ENCODE assay signal across 18 cellular contexts in genomic region chr2:227703961-227704360, GRCh38. TPM values are rescaled to one million over a fixed set of nuclear protein-coding genes. Genes with fewer than 3 reads are reported as not detected.
DNase-seq lines count a peak whose midpoint lies in the region; ATAC-seq and TF ChIP-seq lines count a peak whose summit lies in the region.
"Had no signal": no experiment of that assay in that cellular context is flagged by ENCODE, and none has a peak within 500 bp of the region (broad histone marks: within the 10 kb centered on the region; RNA-seq: fewer than 3 reads in every experiment).

No MANE protein-coding gene starts in this region.

- H3K9me3 Mint-ChIP-seq in stimulated activated memory B cell treated with anti-CD40 and anti-IgM and Interleukin-4, amounts not matched to agents 10 μg/mL and 1 μg/mL and 100 μg/mL, for 72 hours: no peaks in the 10 kb centered on the region
- H3K9me3 Mint-ChIP-seq: activated naive CD8-positive, alpha-beta T cell treated with anti-CD3 and anti-CD28 coated beads for 36 hours had no signal

- DNase-seq in H4 (ENCODE audit: low spot score) (peak; percentile 53), RPMI7951 (ENCODE audit: low read depth) (peak; percentile 61), fibroblast of the aortic adventitia (ENCODE audit: low read depth) (peak; percentile 25), renal cortical epithelial cell (ENCODE audit: low read depth) (peak; percentile 7)
- DNase-seq in activated T-cell treated with anti-CD3 and anti-CD28 coated beads, Interleukin-2, amount 50 U/mL, for 48 hours: no peak
- DNase-seq: activated CD8-positive, alpha-beta memory T cell treated with anti-CD3 and anti-CD28 coated beads, Interleukin-2, amount 50 U/mL, for 48 hours; activated naive CD8-positive, alpha-beta T cell treated with anti-CD3 and anti-CD28 coated beads for 36 hours; cortex of kidney; esophagus squamous epithelium; stimulated activated CD4-positive, alpha-beta T cell treated with anti-CD3 and anti-CD28 coated beads, Interleukin-4, amount 100 ng/mL, for 4 hours; stimulated activated naive CD4-positive, alpha-beta T cell treated with Interleukin-2 at 50 U/mL for 16 hours had no signal

- no peaks in the 10 kb centered on the region for H3K4me1 Mint-ChIP-seq in stimulated activated memory B cell treated with anti-CD40 and anti-IgM and Interleukin-4, amounts not matched to agents 10 μg/mL and 1 μg/mL and 100 μg/mL, for 72 hours
- H3K4me1 Mint-ChIP-seq: activated naive CD8-positive, alpha-beta T cell treated with anti-CD3 and anti-CD28 coated beads for 36 hours; CD14-positive monocyte had no signal

- TF ChIP-seq CTCF in fibroblast of the aortic adventitia (IDR thresholded peaks at IDR 0.05; ENCODE audit: insufficient read depth, low read length): no peak

- H3K27ac Mint-ChIP-seq in stimulated activated memory B cell treated with anti-CD40 and anti-IgM and Interleukin-4, amounts not matched to agents 10 μg/mL and 1 μg/mL and 100 μg/mL, for 72 hours: no peak overlapping the region
- H3K27ac Mint-ChIP-seq: activated naive CD8-positive, alpha-beta T cell treated with anti-CD3 and anti-CD28 coated beads for 36 hours; CD14-positive monocyte; WTC11 had no signal

- H3K4me3 ChIP-seq in fibroblast of the aortic adventitia (ENCODE audit: low read depth, low read length): no peak overlapping the region
- H3K4me3 ChIP-seq: esophagus squamous epithelium had no signal

- no peaks in the 10 kb centered on the region for H3K27me3 Mint-ChIP-seq in stimulated activated memory B cell treated with anti-CD40 and anti-IgM and Interleukin-4, amounts not matched to agents 10 μg/mL and 1 μg/mL and 100 μg/mL, for 72 hours

- ATAC-seq in stimulated activated memory B cell treated with anti-CD40 and anti-IgM and Interleukin-4, amounts not matched to agents 10 μg/mL and 1 μg/mL and 100 μg/mL, for 72 hours: no peak
- ATAC-seq in GM19455 (IDR thresholded peaks at IDR 0.05; ENCODE audit: unreplicated experiment) (no peak), HG03520 (IDR thresholded peaks at IDR 0.05; ENCODE audit: unreplicated experiment) (no peak)

- no peaks in the 10 kb centered on the region for H3K36me3 Mint-ChIP-seq in stimulated activated memory B cell treated with anti-CD40 and anti-IgM and Interleukin-4, amounts not matched to agents 10 μg/mL and 1 μg/mL and 100 μg/mL, for 72 hours
- H3K36me3 Mint-ChIP-seq: activated naive CD8-positive, alpha-beta T cell treated with anti-CD3 and anti-CD28 coated beads for 36 hours; CD14-positive monocyte had no signal

- H3K4me3 Mint-ChIP-seq in stimulated activated memory B cell treated with anti-CD40 and anti-IgM and Interleukin-4, amounts not matched to agents 10 μg/mL and 1 μg/mL and 100 μg/mL, for 72 hours: no peak overlapping the region
- H3K4me3 Mint-ChIP-seq: activated naive CD8-positive, alpha-beta T cell treated with anti-CD3 and anti-CD28 coated beads for 36 hours; CD14-positive monocyte; WTC11 had no signal

RNA-seq across cellular contexts. Expression of gene SLC19A3, which starts 13.9 kb away (rescaled TPM):
- 0.27 and 0.51 TPM in 2 replicates for total RNA-seq in H4 (2014; rRNA removed; shearing (Covaris generic))
- not detected in 2 replicates for total RNA-seq in RPMI7951 (2014; rRNA removed; shearing (Covaris generic))
- total RNA-seq in fibroblast of the aortic adventitia (ENCODE audit: low replicate concordance): 0.18 and 1.6 TPM in 2 replicates
- total RNA-seq in renal cortical epithelial cell: 0.35 and 4.0 TPM in 2 replicates
- total RNA-seq: activated naive CD8-positive, alpha-beta T cell treated with anti-CD3 and anti-CD28 coated beads for 36 hours; G401 had no signal

RNA-seq across cellular contexts. Expression of gene SCYGR6, which starts 20.6 kb away (rescaled TPM):
- not detected in 2 replicates for total RNA-seq in H4 (2014; rRNA removed; shearing (Covaris generic))
- total RNA-seq in RPMI7951 (2014; rRNA removed; shearing (Covaris generic)): not detected in 2 replicates
- total RNA-seq in fibroblast of the aortic adventitia (ENCODE audit: low replicate concordance) (not detected in 2 replicates), renal cortical epithelial cell (not detected in 2 replicates)
- total RNA-seq: activated naive CD8-positive, alpha-beta T cell treated with anti-CD3 and anti-CD28 coated beads for 36 hours; esophagus squamous epithelium; G401; H1; WTC11 had no signal

RNA-seq across cellular contexts. Expression of gene SCYGR7, which starts 24.2 kb away (rescaled TPM):
- total RNA-seq in H4 (2014; rRNA removed; shearing (Covaris generic)): not detected in 2 replicates
- not detected in 2 replicates for total RNA-seq in RPMI7951 (2014; rRNA removed; shearing (Covaris generic))
- total RNA-seq in fibroblast of the aortic adventitia (ENCODE audit: low replicate concordance) (not detected in 2 replicates), renal cortical epithelial cell (not detected in 2 replicates)
- total RNA-seq: activated naive CD8-positive, alpha-beta T cell treated with anti-CD3 and anti-CD28 coated beads for 36 hours; esophagus squamous epithelium; G401; H1; WTC11 had no signal

RNA-seq across cellular contexts. Expression of gene SCYGR5, which starts 37.4 kb away (rescaled TPM):
- total RNA-seq in H4 (2014; rRNA removed; shearing (Covaris generic)): not detected in 2 replicates
- total RNA-seq in RPMI7951 (2014; rRNA removed; shearing (Covaris generic)): not detected in 2 replicates
- total RNA-seq in fibroblast of the aortic adventitia (ENCODE audit: low replicate concordance) (not detected in 2 replicates), renal cortical epithelial cell (not detected in 2 replicates)
- total RNA-seq: activated naive CD8-positive, alpha-beta T cell treated with anti-CD3 and anti-CD28 coated beads for 36 hours; esophagus squamous epithelium; G401; H1; WTC11 had no signal

RNA-seq across cellular contexts. Expression of gene SCYGR8, which starts 41.7 kb away (rescaled TPM):
- not detected in 2 replicates for total RNA-seq in H4 (2014; rRNA removed; shearing (Covaris generic))
- total RNA-seq in RPMI7951 (2014; rRNA removed; shearing (Covaris generic)): not detected in 2 replicates
- total RNA-seq in fibroblast of the aortic adventitia (ENCODE audit: low replicate concordance): not detected in 2 replicates
- not detected in 2 replicates for total RNA-seq in renal cortical epithelial cell
- total RNA-seq: activated naive CD8-positive, alpha-beta T cell treated with anti-CD3 and anti-CD28 coated beads for 36 hours; esophagus squamous epithelium; G401; H1; WTC11 had no signal

Comparison
In these comparisons a context has a peak if more than half of its experiments do, and no peak if none do; other contexts are left out.
1. DNase-seq: peak in H4 (single experiment), RPMI7951 (single experiment), fibroblast of the aortic adventitia (single experiment) and renal cortical epithelial cell (single experiment); none in activated T-cell treated with anti-CD3 and anti-CD28 coated beads, Interleukin-2, amount 50 U/mL, for 48 hours (0 of 2).